In genomic region chr20:44910690-44911262, GRCh38 we compare ENCODE assay signal across 8 cellular contexts. TPM values are rescaled to one million over a fixed set of nuclear protein-coding genes. Genes with fewer than 3 reads are reported as not detected.
DNase-seq lines count a peak whose midpoint lies in the region; ATAC-seq, FAIRE-seq and TF ChIP-seq lines count a peak whose summit lies in the region.

No MANE protein-coding gene starts in this region.

- FAIRE-seq in small intestine (lab: Jason Lieb, UNC), result no peak

- 56 to 86% methylated on average over 9 to 15 of the region's 17 CpGs for WGBS in endodermal cell (ENCODE audit: insufficient coverage in 1 of 2, insufficient read length in 1 of 2), 2 experiments
- 70 to 79% (median 71%) methylated on average over 17 of the region's 17 CpGs for WGBS in small intestine, 3 donors

- peaks cover 58% of the 10 kb centered on the region for H3K36me3 Mint-ChIP-seq in endodermal cell (ENCODE audit: low read depth)

- DNase-seq in OCI-LY7 (ENCODE audit: low spot score) (peak; percentile 36), endodermal cell (peak; percentile 74), HUDEP-2 (lab: John Stamatoyannopoulos, UW; ENCODE audit: unreplicated experiment in 76 of 76) (no peak), small intestine (no peak)

- BruUV-seq in OCI-LY7 (replicated peaks; lab: Mats Ljungman, UMichigan), result no TSS peak

- no peaks in the 10 kb centered on the region for H3K9me2 ChIP-seq in OCI-LY7 (ENCODE audit: insufficient read depth, low read length)

- H3K27me3 ChIP-seq in endodermal cell (ENCODE audit: control insufficient read depth, insufficient read depth, low read length, poor library complexity, severe bottlenecking) (no peaks in the 10 kb centered on the region), parathyroid adenoma (ENCODE audit: control insufficient read depth, insufficient read depth, low read length) (no peaks in the 10 kb centered on the region), small intestine (ENCODE audit: control insufficient read depth in 2 of 2, insufficient read depth in 2 of 2, low read length in 2 of 2) (no peaks in the 10 kb centered on the region)

- H3K4me3 ChIP-seq in GM08714 (ENCODE audit: low read length) (peak overlapping the region; percentile 79), OCI-LY7 (ENCODE audit: low read depth, low read length, poor library complexity, severe bottlenecking) (peak overlapping the region; percentile 74), endodermal cell (ENCODE audit: low read length) (peak overlapping the region; percentile 81), parathyroid adenoma (ENCODE audit: low read depth, low read length) (no peak overlapping the region), small intestine (ENCODE audit: low read depth in 1 of 2, low read length in 2 of 2) (no peak overlapping the region)

- TF ChIP-seq CTCF in OCI-LY7 (conservative IDR thresholded peaks at IDR 0.05; ENCODE audit: low read length) (no peak), endodermal cell (conservative IDR thresholded peaks at IDR 0.05) (no peak), parathyroid adenoma (IDR thresholded peaks at IDR 0.05) (no peak)

- peak overlapping the region; percentile 79 for H3K4me3 Mint-ChIP-seq in endodermal cell

- peaks cover 26% of the 10 kb centered on the region for H3K4me1 Mint-ChIP-seq in endodermal cell

- H3K4me1 ChIP-seq in OCI-LY7 (ENCODE audit: insufficient read depth, low read length, poor library complexity, severe bottlenecking), result peaks cover 25% of the 10 kb centered on the region
- H3K4me1 ChIP-seq in endodermal cell (ENCODE audit: control insufficient read depth, insufficient read depth, low read length), result no peaks in the 10 kb centered on the region
- no peaks in the 10 kb centered on the region for H3K4me1 ChIP-seq in parathyroid adenoma
- peaks cover 3% of the 10 kb centered on the region in 2 donors for H3K4me1 ChIP-seq in small intestine (ENCODE audit: control insufficient read depth in 2 of 2, insufficient read depth in 1 of 2, low read depth in 1 of 2, low read length in 1 of 2)

- H3K36me3 ChIP-seq in OCI-LY7 (ENCODE audit: insufficient read depth, low read length) (peaks cover 73% of the 10 kb centered on the region), endodermal cell (ENCODE audit: control insufficient read depth, insufficient read depth, low read length) (peaks cover 65% of the 10 kb centered on the region), parathyroid adenoma (ENCODE audit: control insufficient read depth, insufficient read depth, low read length) (no peaks in the 10 kb centered on the region), small intestine (ENCODE audit: control insufficient read depth in 2 of 2, insufficient read depth in 2 of 2, low read length in 2 of 2) (peaks cover 5 to 10% of the 10 kb centered on the region in 2 donors)

- H2AFZ ChIP-seq in OCI-LY7 (ENCODE audit: low read length) (peak overlapping the region; percentile 66; the same call in 1 of the 2 replicates), parathyroid adenoma (peak overlapping the region; percentile 96)

- H3K27me3 Mint-ChIP-seq in endodermal cell (ENCODE audit: insufficient read depth), result no peaks in the 10 kb centered on the region

- peak overlapping the region; percentile 74 for H3K4me2 ChIP-seq in OCI-LY7 (ENCODE audit: low read length)
- H3K4me2 ChIP-seq in parathyroid adenoma (ENCODE audit: low read length), result peak overlapping the region; percentile 60

- POLR2A ChIA-PET in OCI-LY7 (lab: Charles Lee), result interaction anchor here (0.8 to 1.3 kb wide), 4 partner anchors 15 to 268 kb away, joined by 3 to 6 read pairs (median 4); no protein-coding TSS in a partner anchor

- H3K27ac ChIP-seq in OCI-LY7 (ENCODE audit: low read depth, low read length, poor library complexity, severe bottlenecking) (peak overlapping the region; percentile 51), endodermal cell (ENCODE audit: low read depth, low read length) (no peak overlapping the region), parathyroid adenoma (no peak overlapping the region), small intestine (ENCODE audit: low read depth in 1 of 2, low read length in 1 of 2) (no peak overlapping the region)

- CTCF ChIA-PET in OCI-LY7 (lab: Charles Lee; ENCODE audit: unreplicated experiment), result interaction anchor here (0.6 to 1.2 kb wide), 2 partner anchors 18 to 57 kb away, joined by 3 read pairs; no protein-coding TSS in a partner anchor

- no peaks in the 10 kb centered on the region for H3K9me3 Mint-ChIP-seq in endodermal cell

- ATAC-seq in HG02870 (IDR thresholded peaks at IDR 0.05; ENCODE audit: unreplicated experiment) (no peak), GM19455 (IDR thresholded peaks at IDR 0.05; ENCODE audit: unreplicated experiment) (no peak)

- no peaks in the 10 kb centered on the region; the same call in 1 of the 2 replicates for H3K79me2 ChIP-seq in OCI-LY7 (ENCODE audit: insufficient read depth, low read depth, low read length)
- no peaks in the 10 kb centered on the region for H3K79me2 ChIP-seq in parathyroid adenoma

- H3K9ac ChIP-seq in endodermal cell (ENCODE audit: extremely low read depth, low read length, poor library complexity, severe bottlenecking) (peak overlapping the region; percentile 62), parathyroid adenoma (no peak overlapping the region)

- intact Hi-C loops in OCI-LY7 (cut with micrococcal nuclease; ENCODE audit: unreplicated experiment), result loop anchor here (2.0 to 5.0 kb wide), 3 partner anchors 24 to 187 kb away; partner anchors contain the start of gene STK4

- peaks cover 8% of the 10 kb centered on the region; the same call in 1 of the 2 replicates for H4K20me1 ChIP-seq in OCI-LY7 (ENCODE audit: insufficient read depth, low read length)

- peak overlapping the region; percentile 83 for H3K27ac Mint-ChIP-seq in endodermal cell

- H3K9me3 ChIP-seq in OCI-LY7 (ENCODE audit: low read length), result no peaks in the 10 kb centered on the region
- no peaks in the 10 kb centered on the region for H3K9me3 ChIP-seq in endodermal cell (ENCODE audit: control insufficient read depth, low read length)
- no peaks in the 10 kb centered on the region for H3K9me3 ChIP-seq in parathyroid adenoma (ENCODE audit: control insufficient read depth, low read length)
- no peaks in the 10 kb centered on the region for H3K9me3 ChIP-seq in small intestine (ENCODE audit: control insufficient read depth, low read depth)

RNA-seq across cellular contexts. Expression of gene PABPC1L, which starts 0.9 kb away (rescaled TPM):
- 48.8 and 58.7 TPM in 2 replicates for total RNA-seq in OCI-LY7 (2014; rRNA removed; shearing (Covaris generic))
- total RNA-seq in OCI-LY7 (2022) (171 and 203 TPM in 2 replicates), endodermal cell (100 to 1,000 TPM; 129 to 142 TPM)
- polyA plus RNA-seq in endodermal cell (2013, experiment 1 of 2), result 57.0 TPM
- 41.6 TPM for polyA plus RNA-seq in endodermal cell (2013, experiment 2 of 2)
- polyA plus RNA-seq in small intestine, result 10 to 100 TPM in 1 of 3 donors, 1 to 10 TPM in 2; 7.0 to 10.7 (median 8.5) TPM

RNA-seq across cellular contexts. Expression of gene YWHAB, which starts 25.3 kb away (rescaled TPM):
- total RNA-seq in OCI-LY7 (2014; rRNA removed; shearing (Covaris generic)), result 60.5 and 72.8 TPM in 2 replicates
- total RNA-seq in OCI-LY7 (2022) (245 and 256 TPM in 2 replicates), endodermal cell (100 to 1,000 TPM; 183 to 193 TPM)
- polyA plus RNA-seq in endodermal cell (2013, experiment 1 of 2), result 155 TPM
- polyA plus RNA-seq in endodermal cell (2013, experiment 2 of 2), result 158 TPM
- polyA plus RNA-seq in small intestine, result 100 to 1,000 TPM; 125 to 157 (median 133) TPM

RNA-seq across cellular contexts. Expression of gene TOMM34, which starts 49.4 kb away (rescaled TPM):
- total RNA-seq in OCI-LY7 (2014; rRNA removed; shearing (Covaris generic)), result 35.2 and 38.6 TPM in 2 replicates
- total RNA-seq in OCI-LY7 (2022) (48.2 and 50.6 TPM in 2 replicates), endodermal cell (10 to 100 TPM; 43.6 to 43.9 TPM)
- polyA plus RNA-seq in endodermal cell (2013, experiment 1 of 2), result 46.7 TPM
- polyA plus RNA-seq in endodermal cell (2013, experiment 2 of 2), result 44.1 TPM
- polyA plus RNA-seq in small intestine, result 10 to 100 TPM in 2 of 3 donors, 1 to 10 TPM in 1; 9.6 to 34.1 (median 13.5) TPM

RNA-seq across cellular contexts. Expression of gene STK4, which starts 55.5 kb away (rescaled TPM):
- total RNA-seq in OCI-LY7 (2014; rRNA removed; shearing (Covaris generic)), result 67.9 and 80.4 TPM in 2 replicates
- total RNA-seq in OCI-LY7 (2022) (140 and 150 TPM in 2 replicates), endodermal cell (10 to 100 TPM; 29.2 to 33.1 TPM)
- polyA plus RNA-seq in endodermal cell (2013, experiment 1 of 2), result 22.3 TPM
- 21.1 TPM for polyA plus RNA-seq in endodermal cell (2013, experiment 2 of 2)
- 1 to 10 TPM; 6.9 to 9.7 (median 8.1) TPM for polyA plus RNA-seq in small intestine

Comparison
In these comparisons a context has a peak if more than half of its experiments do, and no peak if none do; other contexts are left out.
1. H3K4me3 ChIP-seq: peak in GM08714 (single experiment), OCI-LY7 (single experiment) and endodermal cell (single experiment); none in parathyroid adenoma (single experiment) and small intestine (0 of 2).
2. DNase-seq: peak in OCI-LY7 (single experiment) and endodermal cell (single experiment); none in HUDEP-2 (0 of 76) and small intestine (single experiment).